1 cellular context compared by ENCODE assay signal in genomic region chr19:5624741-5625140, GRCh38.
TF ChIP-seq lines count a peak whose summit lies in the region.

No MANE protein-coding gene starts in this region.

TF ChIP-seq in GM12878, 131 proteins besides CTCF, POLR2A, EP300 and RAD21:
- TF ChIP-seq SIN3A (IDR thresholded peaks at IDR 0.05; ENCODE audit: low read depth, low read length) (0 out of 2 replicates have a peak, but pooled peaks have one; percentile 28), POU2F2 (IDR thresholded peaks at IDR 0.05; ENCODE audit: borderline replicate concordance, low read depth, low read length) (no peak), NR2C1 (IDR thresholded peaks at IDR 0.05) (no peak), STAT3 (IDR thresholded peaks at IDR 0.05; ENCODE audit: low read depth, low read length) (no peak), RUNX3 (IDR thresholded peaks at IDR 0.05; ENCODE audit: low read length) (no peak), ZZZ3 (IDR thresholded peaks at IDR 0.05; ENCODE audit: control insufficient read depth, insufficient read length, low read depth) (no peak), SMARCA5 (IDR thresholded peaks at IDR 0.05) (no peak)
TF ChIP-seq in GM12878: peak in this region for 1.
